3 cellular contexts compared by ENCODE assay signal in the genomic region with DNA sequence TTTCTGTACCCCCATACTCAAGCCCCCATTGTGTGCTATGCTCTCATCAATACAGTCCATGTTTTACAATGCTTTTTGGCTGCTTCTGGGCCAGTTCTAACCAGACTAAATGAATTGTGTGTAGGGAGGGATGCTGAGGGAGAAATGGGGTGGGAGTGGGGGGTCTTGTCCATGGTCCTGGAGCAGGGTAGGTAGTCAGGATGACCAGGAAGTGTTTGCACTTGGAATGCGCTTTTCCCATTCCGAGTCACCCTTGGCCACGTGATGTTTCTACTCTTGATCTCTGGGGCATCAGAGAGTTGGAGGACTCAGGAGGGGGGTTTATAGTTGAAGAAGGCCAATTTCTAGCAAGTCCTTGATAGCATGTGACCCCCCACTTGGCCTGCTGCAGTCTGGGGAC.
TF ChIP-seq lines count a peak whose summit lies in the region.

No MANE protein-coding gene starts in this region.

TF ChIP-seq in SK-N-SH, 30 proteins besides CTCF, POLR2A, EP300 and RAD21:
- no peak for TF ChIP-seq YY1 (IDR thresholded peaks at IDR 0.05; ENCODE audit: low read depth)
- TF ChIP-seq, protein P1, sequence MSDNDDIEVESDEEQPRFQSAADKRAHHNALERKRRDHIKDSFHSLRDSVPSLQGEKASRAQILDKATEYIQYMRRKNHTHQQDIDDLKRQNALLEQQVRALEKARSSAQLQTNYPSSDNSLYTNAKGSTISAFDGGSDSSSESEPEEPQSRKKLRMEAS (IDR thresholded peaks at IDR 0.05; ENCODE audit: low read depth) = no peak
- TF ChIP-seq, protein P2, sequence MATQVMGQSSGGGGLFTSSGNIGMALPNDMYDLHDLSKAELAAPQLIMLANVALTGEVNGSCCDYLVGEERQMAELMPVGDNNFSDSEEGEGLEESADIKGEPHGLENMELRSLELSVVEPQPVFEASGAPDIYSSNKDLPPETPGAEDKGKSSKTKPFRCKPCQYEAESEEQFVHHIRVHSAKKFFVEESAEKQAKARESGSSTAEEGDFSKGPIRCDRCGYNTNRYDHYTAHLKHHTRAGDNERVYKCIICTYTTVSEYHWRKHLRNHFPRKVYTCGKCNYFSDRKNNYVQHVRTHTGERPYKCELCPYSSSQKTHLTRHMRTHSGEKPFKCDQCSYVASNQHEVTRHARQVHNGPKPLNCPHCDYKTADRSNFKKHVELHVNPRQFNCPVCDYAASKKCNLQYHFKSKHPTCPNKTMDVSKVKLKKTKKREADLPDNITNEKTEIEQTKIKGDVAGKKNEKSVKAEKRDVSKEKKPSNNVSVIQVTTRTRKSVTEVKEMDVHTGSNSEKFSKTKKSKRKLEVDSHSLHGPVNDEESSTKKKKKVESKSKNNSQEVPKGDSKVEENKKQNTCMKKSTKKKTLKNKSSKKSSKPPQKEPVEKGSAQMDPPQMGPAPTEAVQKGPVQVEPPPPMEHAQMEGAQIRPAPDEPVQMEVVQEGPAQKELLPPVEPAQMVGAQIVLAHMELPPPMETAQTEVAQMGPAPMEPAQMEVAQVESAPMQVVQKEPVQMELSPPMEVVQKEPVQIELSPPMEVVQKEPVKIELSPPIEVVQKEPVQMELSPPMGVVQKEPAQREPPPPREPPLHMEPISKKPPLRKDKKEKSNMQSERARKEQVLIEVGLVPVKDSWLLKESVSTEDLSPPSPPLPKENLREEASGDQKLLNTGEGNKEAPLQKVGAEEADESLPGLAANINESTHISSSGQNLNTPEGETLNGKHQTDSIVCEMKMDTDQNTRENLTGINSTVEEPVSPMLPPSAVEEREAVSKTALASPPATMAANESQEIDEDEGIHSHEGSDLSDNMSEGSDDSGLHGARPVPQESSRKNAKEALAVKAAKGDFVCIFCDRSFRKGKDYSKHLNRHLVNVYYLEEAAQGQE (IDR thresholded peaks at IDR 0.05; ENCODE audit: low read depth, low read length) = peak; percentile 84

TF ChIP-seq in SK-N-SH treated with all-trans-retinoic acid at 6 μM for 48 hours, 23 proteins besides CTCF, POLR2A, EP300 and RAD21:
- TF ChIP-seq ZC3H10 (CRISPR knock-in tag; IDR thresholded peaks at IDR 0.05) (no peak), ZFP3 (CRISPR knock-in tag; IDR thresholded peaks at IDR 0.05) (no peak), OSR1 (CRISPR knock-in tag; IDR thresholded peaks at IDR 0.05) (no peak), GLIS3 (CRISPR knock-in tag; IDR thresholded peaks at IDR 0.05) (no peak), TOX (CRISPR knock-in tag; IDR thresholded peaks at IDR 0.05; ENCODE audit: borderline replicate concordance) (no peak), SNAI2 (CRISPR knock-in tag; IDR thresholded peaks at IDR 0.05) (no peak), BACH2 (CRISPR knock-in tag; IDR thresholded peaks at IDR 0.05; ENCODE audit: borderline replicate concordance) (no peak), ARNTL (CRISPR knock-in tag; IDR thresholded peaks at IDR 0.05; ENCODE audit: borderline replicate concordance, low read depth) (no peak), ZNF70 (CRISPR knock-in tag; IDR thresholded peaks at IDR 0.05) (no peak), PPARA (CRISPR knock-in tag; IDR thresholded peaks at IDR 0.05; ENCODE audit: borderline replicate concordance) (no peak), ZNF565 (CRISPR knock-in tag; conservative IDR thresholded peaks at IDR 0.05; ENCODE audit: low read depth) (no peak)
- TF ChIP-seq, protein P3, sequence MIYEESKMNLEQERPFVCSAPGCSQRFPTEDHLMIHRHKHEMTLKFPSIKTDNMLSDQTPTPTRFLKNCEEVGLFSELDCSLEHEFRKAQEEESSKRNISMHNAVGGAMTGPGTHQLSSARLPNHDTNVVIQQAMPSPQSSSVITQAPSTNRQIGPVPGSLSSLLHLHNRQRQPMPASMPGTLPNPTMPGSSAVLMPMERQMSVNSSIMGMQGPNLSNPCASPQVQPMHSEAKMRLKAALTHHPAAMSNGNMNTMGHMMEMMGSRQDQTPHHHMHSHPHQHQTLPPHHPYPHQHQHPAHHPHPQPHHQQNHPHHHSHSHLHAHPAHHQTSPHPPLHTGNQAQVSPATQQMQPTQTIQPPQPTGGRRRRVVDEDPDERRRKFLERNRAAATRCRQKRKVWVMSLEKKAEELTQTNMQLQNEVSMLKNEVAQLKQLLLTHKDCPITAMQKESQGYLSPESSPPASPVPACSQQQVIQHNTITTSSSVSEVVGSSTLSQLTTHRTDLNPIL (CRISPR knock-in tag; IDR thresholded peaks at IDR 0.05; ENCODE audit: low read depth) = no peak
- TF ChIP-seq, protein P4, sequence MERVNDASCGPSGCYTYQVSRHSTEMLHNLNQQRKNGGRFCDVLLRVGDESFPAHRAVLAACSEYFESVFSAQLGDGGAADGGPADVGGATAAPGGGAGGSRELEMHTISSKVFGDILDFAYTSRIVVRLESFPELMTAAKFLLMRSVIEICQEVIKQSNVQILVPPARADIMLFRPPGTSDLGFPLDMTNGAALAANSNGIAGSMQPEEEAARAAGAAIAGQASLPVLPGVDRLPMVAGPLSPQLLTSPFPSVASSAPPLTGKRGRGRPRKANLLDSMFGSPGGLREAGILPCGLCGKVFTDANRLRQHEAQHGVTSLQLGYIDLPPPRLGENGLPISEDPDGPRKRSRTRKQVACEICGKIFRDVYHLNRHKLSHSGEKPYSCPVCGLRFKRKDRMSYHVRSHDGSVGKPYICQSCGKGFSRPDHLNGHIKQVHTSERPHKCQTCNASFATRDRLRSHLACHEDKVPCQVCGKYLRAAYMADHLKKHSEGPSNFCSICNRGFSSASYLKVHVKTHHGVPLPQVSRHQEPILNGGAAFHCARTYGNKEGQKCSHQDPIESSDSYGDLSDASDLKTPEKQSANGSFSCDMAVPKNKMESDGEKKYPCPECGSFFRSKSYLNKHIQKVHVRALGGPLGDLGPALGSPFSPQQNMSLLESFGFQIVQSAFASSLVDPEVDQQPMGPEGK (CRISPR knock-in tag; IDR thresholded peaks at IDR 0.05; ENCODE audit: borderline replicate concordance) = no peak
- TF ChIP-seq, protein P5, sequence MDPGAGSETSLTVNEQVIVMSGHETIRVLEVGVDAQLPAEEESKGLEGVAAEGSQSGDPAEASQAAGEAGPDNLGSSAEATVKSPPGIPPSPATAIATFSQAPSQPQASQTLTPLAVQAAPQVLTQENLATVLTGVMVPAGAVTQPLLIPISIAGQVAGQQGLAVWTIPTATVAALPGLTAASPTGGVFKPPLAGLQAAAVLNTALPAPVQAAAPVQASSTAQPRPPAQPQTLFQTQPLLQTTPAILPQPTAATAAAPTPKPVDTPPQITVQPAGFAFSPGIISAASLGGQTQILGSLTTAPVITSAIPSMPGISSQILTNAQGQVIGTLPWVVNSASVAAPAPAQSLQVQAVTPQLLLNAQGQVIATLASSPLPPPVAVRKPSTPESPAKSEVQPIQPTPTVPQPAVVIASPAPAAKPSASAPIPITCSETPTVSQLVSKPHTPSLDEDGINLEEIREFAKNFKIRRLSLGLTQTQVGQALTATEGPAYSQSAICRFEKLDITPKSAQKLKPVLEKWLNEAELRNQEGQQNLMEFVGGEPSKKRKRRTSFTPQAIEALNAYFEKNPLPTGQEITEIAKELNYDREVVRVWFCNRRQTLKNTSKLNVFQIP (CRISPR knock-in tag; IDR thresholded peaks at IDR 0.05; ENCODE audit: borderline replicate concordance, low read depth) = no peak
- TF ChIP-seq, protein P6, sequence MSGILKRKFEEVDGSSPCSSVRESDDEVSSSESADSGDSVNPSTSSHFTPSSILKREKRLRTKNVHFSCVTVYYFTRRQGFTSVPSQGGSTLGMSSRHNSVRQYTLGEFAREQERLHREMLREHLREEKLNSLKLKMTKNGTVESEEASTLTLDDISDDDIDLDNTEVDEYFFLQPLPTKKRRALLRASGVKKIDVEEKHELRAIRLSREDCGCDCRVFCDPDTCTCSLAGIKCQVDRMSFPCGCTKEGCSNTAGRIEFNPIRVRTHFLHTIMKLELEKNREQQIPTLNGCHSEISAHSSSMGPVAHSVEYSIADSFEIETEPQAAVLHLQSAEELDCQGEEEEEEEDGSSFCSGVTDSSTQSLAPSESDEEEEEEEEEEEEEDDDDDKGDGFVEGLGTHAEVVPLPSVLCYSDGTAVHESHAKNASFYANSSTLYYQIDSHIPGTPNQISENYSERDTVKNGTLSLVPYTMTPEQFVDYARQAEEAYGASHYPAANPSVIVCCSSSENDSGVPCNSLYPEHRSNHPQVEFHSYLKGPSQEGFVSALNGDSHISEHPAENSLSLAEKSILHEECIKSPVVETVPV (CRISPR knock-in tag; IDR thresholded peaks at IDR 0.05) = no peak

TF ChIP-seq in GM12878, 131 proteins besides CTCF, POLR2A, EP300 and RAD21:
- TF ChIP-seq, protein P2 (IDR thresholded peaks at IDR 0.05; ENCODE audit: low read depth, low read length) = peak; percentile 50; the same call in 1 of the 2 replicates
- TF ChIP-seq, protein P7, sequence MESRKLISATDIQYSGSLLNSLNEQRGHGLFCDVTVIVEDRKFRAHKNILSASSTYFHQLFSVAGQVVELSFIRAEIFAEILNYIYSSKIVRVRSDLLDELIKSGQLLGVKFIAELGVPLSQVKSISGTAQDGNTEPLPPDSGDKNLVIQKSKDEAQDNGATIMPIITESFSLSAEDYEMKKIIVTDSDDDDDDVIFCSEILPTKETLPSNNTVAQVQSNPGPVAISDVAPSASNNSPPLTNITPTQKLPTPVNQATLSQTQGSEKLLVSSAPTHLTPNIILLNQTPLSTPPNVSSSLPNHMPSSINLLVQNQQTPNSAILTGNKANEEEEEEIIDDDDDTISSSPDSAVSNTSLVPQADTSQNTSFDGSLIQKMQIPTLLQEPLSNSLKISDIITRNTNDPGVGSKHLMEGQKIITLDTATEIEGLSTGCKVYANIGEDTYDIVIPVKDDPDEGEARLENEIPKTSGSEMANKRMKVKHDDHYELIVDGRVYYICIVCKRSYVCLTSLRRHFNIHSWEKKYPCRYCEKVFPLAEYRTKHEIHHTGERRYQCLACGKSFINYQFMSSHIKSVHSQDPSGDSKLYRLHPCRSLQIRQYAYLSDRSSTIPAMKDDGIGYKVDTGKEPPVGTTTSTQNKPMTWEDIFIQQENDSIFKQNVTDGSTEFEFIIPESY (IDR thresholded peaks at IDR 0.05) = no peak
